In genomic region chr4:118400362-118400761, GRCh38 we compare ENCODE assay signal across 19 cellular contexts. TPM values are rescaled to one million over a fixed set of nuclear protein-coding genes. Genes with fewer than 3 reads are reported as not detected.
DNase-seq lines count a peak whose midpoint lies in the region; ATAC-seq and TF ChIP-seq lines count a peak whose summit lies in the region.
"Had no signal": no experiment of that assay in that cellular context is flagged by ENCODE, and none has a peak within 500 bp of the region (broad histone marks: within the 10 kb centered on the region; RNA-seq: fewer than 3 reads in every experiment).

No MANE protein-coding gene starts in this region.

- DNase-seq in SKM-1 treated with dmso at 0.1 percent for 144 hours (lab: John Stamatoyannopoulos, UW; ENCODE audit: unreplicated experiment) (peak; percentile 44), SKM-1 (lab: John Stamatoyannopoulos, UW; ENCODE audit: unreplicated experiment) (no peak), SK-N-SH (no peak), epithelial cell of prostate (ENCODE audit: low read depth, low spot score) (no peak), prostate gland (ENCODE audit: low spot score) (no peak)
- DNase-seq: activated naive CD4-positive, alpha-beta T cell; CD4-positive, alpha-beta T cell; dermis blood vessel endothelial cell; heart right ventricle; NCI-H1436; NCI-H446 treated with DMSO at 0.1 percent for 48 hours; small intestine; T-cell had no signal

- peaks cover 10 to 13% of the 10 kb centered on the region in 2 experiments; a peak in 3 of 4 replicates for H3K4me1 ChIP-seq in SK-N-SH (ENCODE audit: control insufficient read depth in 1 of 2, insufficient read depth in 2 of 2, low read depth in 1 of 2, low read length in 1 of 2)
- H3K4me1 ChIP-seq in prostate gland (replicated peaks): no peaks in the 10 kb centered on the region
- H3K4me1 ChIP-seq: heart right ventricle, tibial nerve had no signal

- no peak overlapping the region for H3K4me2 ChIP-seq in SK-N-SH

- peak overlapping the region; percentile 13; the same call in 1 of the 2 replicates for H2AFZ ChIP-seq in SK-N-SH (ENCODE audit: low read depth)

- no peak for ATAC-seq in HG03097 (IDR thresholded peaks at IDR 0.05; ENCODE audit: low FRiP score, unreplicated experiment)
- ATAC-seq in HG03108 (IDR thresholded peaks at IDR 0.05; ENCODE audit: unreplicated experiment): no peak
- ATAC-seq in HG02852 (IDR thresholded peaks at IDR 0.05; ENCODE audit: unreplicated experiment): no peak
- ATAC-seq: heart right ventricle; stimulated activated memory B cell treated with anti-CD40 and anti-IgM and Interleukin-4, amounts not matched to agents 10 μg/mL and 1 μg/mL and 100 μg/mL, for 72 hours; T-cell had no signal

- CTCF ChIA-PET in SK-N-SH (lab: Yijun Ruan, JAX): no interaction called here

- H3K9me3 ChIP-seq in SK-N-SH (no peaks in the 10 kb centered on the region), prostate gland (no peaks in the 10 kb centered on the region)
- H3K9me3 ChIP-seq: esophagus muscularis mucosa, heart right ventricle had no signal

- H3K9me2 ChIP-seq in SK-N-SH: no peaks in the 10 kb centered on the region

- no peak for TF ChIP-seq CTCF in SK-N-SH (IDR thresholded peaks at IDR 0.05)
- TF ChIP-seq CTCF in prostate gland (IDR thresholded peaks at IDR 0.05): no peak

- TF ChIP-seq POLR2A in prostate gland (IDR thresholded peaks at IDR 0.05): no peak

- H3K36me3 ChIP-seq in SK-N-SH (replicated peaks in 1 of 2; ENCODE audit: control insufficient read depth in 1 of 2, insufficient read depth in 2 of 2, low read length in 1 of 2): no peaks in the 10 kb centered on the region
- no peaks in the 10 kb centered on the region for H3K36me3 ChIP-seq in prostate gland
- H3K36me3 ChIP-seq: esophagus muscularis mucosa, heart right ventricle, tibial nerve had no signal

- no peak for TF ChIP-seq EP300 in SK-N-SH (IDR thresholded peaks at IDR 0.05; ENCODE audit: borderline replicate concordance in 1 of 2, low read depth in 1 of 2, low read length in 1 of 2)

- H3K4me3 ChIP-seq in SK-N-SH (ENCODE audit: low read depth in 2 of 2, low read length in 1 of 2) (no peak overlapping the region), prostate gland (no peak overlapping the region)
- H3K4me3 ChIP-seq: esophagus muscularis mucosa, heart right ventricle, tibial nerve had no signal

- intact Hi-C loops in prostate gland (cut with DNase I): no loop called here

- H3K9ac ChIP-seq in SK-N-SH: no peak overlapping the region

- H3K27ac ChIP-seq in SK-N-SH (ENCODE audit: low read depth in 2 of 2, low read length in 1 of 2): no peak overlapping the region
- peak overlapping the region; percentile 41 for H3K27ac ChIP-seq in epithelial cell of prostate
- no peak overlapping the region for H3K27ac ChIP-seq in prostate gland
- H3K27ac ChIP-seq: esophagus muscularis mucosa, heart right ventricle, tibial nerve had no signal

- no peaks in the 10 kb centered on the region for H3F3A ChIP-seq in SK-N-SH (replicated peaks; ENCODE audit: insufficient read depth)

- TF ChIP-seq RAD21 in SK-N-SH (IDR thresholded peaks at IDR 0.05; ENCODE audit: low read length): no peak

- H3K27me3 ChIP-seq in SK-N-SH (ENCODE audit: insufficient read depth) (no peaks in the 10 kb centered on the region), prostate gland (replicated peaks; ENCODE audit: insufficient read depth) (no peaks in the 10 kb centered on the region)
- H3K27me3 ChIP-seq: tibial nerve had no signal

- 64% methylated on average over 3 of the region's 3 CpGs for WGBS in SK-N-SH (ENCODE audit: low lambda C conversion rate)
- 61% methylated on average over 3 of the region's 3 CpGs for WGBS in prostate gland

- no peaks in the 10 kb centered on the region for H4K20me1 ChIP-seq in SK-N-SH (ENCODE audit: insufficient read depth)

- POLR2A ChIA-PET in SK-N-SH (lab: Yijun Ruan, JAX): no interaction called here

- no peaks in the 10 kb centered on the region for H3K79me2 ChIP-seq in SK-N-SH (ENCODE audit: insufficient read depth)

TF ChIP-seq in SK-N-SH, 30 proteins besides CTCF, POLR2A, EP300 and RAD21:
- no peak for TF ChIP-seq MEF2A (IDR thresholded peaks at IDR 0.05; ENCODE audit: borderline replicate concordance, low read depth)
- TF ChIP-seq PBX3 (IDR thresholded peaks at IDR 0.05): no peak
TF ChIP-seq in SK-N-SH: peak in this region for 0.

RNA-seq across cellular contexts. Expression of gene PRSS12, which starts 47.6 kb away (rescaled TPM):
- polyA plus RNA-seq in SK-N-SH (2012; rRNA removed): 134 and 137 TPM in 2 replicates
- 177 and 193 TPM in 2 replicates for polyA plus RNA-seq in SK-N-SH (2012; cell fraction: cytosol; rRNA removed)
- polyA plus RNA-seq in SK-N-SH (2012; cell fraction: nucleus; rRNA removed): 101 and 180 TPM in 2 replicates
- total RNA-seq in prostate gland: 10 to 100 TPM in 1 of 2 donors, 1 to 10 TPM in 1; 1.7 to 43.0 TPM
- total RNA-seq: CD4-positive, alpha-beta T cell had no signal
